In genomic region chr11:933002-933820, GRCh38 we compare ENCODE assay signal across 1 cellular context.
TF ChIP-seq lines count a peak whose summit lies in the region.

No MANE protein-coding gene starts in this region.

TF ChIP-seq in endothelial cell of umbilical vein, 7 proteins besides CTCF, POLR2A, EP300 and RAD21 (continued from another document):
- TF ChIP-seq GATA2 (IDR thresholded peaks at IDR 0.05; ENCODE audit: insufficient read depth, insufficient read length, low read depth, low read length): no peak
